In genomic region chr2:187627153-187627552, GRCh38 we compare ENCODE assay signal across 28 cellular contexts.
"Had no signal": no experiment of that assay in that cellular context is flagged by ENCODE, and none has a peak within 500 bp of the region (broad histone marks: within the 10 kb centered on the region; RNA-seq: fewer than 3 reads in every experiment).

No MANE protein-coding gene starts in this region.

- H3K4me1 ChIP-seq: colonic mucosa, esophagus muscularis mucosa, esophagus squamous epithelium, foreskin keratinocyte, gastrocnemius medialis, gastroesophageal sphincter, heart left ventricle, heart right ventricle had no signal

- H3K27me3 ChIP-seq: colonic mucosa, dorsolateral prefrontal cortex, esophagus muscularis mucosa, esophagus squamous epithelium, foreskin keratinocyte, gastrocnemius medialis, gastroesophageal sphincter, heart left ventricle, heart right ventricle, hepatocyte had no signal

- DNase-seq: colonic mucosa; cortex of kidney; dermis blood vessel endothelial cell; dorsolateral prefrontal cortex; effector CD4-positive, alpha-beta T cell; effector CD8-positive, alpha-beta T cell; effector memory CD4-positive, alpha-beta T cell; effector memory CD8-positive, alpha-beta T cell; endodermal cell; erythroblast; esophagus squamous epithelium; foreskin fibroblast; foreskin keratinocyte; foreskin melanocyte; gastrocnemius medialis; glutamatergic neuron; head of caudate nucleus; heart left ventricle; heart right ventricle had no signal

- H3K4me3 Mint-ChIP-seq: dendritic cell treated with granulocyte-macrophage colony-stimulating factor and Interleukin-4, amounts not matched to agents 40 ng/mL and 50 ng/mL, for 4 days; effector memory CD8-positive, alpha-beta T cell; endodermal cell had no signal

- H3K4me1 Mint-ChIP-seq: endodermal cell had no signal

- H2AFZ ChIP-seq: hepatocyte had no signal

- H3K9me3 ChIP-seq: colonic mucosa, gastrocnemius medialis had no signal

- H3K27ac Mint-ChIP-seq: dendritic cell treated with granulocyte-macrophage colony-stimulating factor and Interleukin-4, amounts not matched to agents 40 ng/mL and 50 ng/mL, for 4 days; effector memory CD8-positive, alpha-beta T cell; endodermal cell had no signal

- H3K36me3 ChIP-seq: colonic mucosa, esophagus muscularis mucosa, esophagus squamous epithelium, gastrocnemius medialis, gastroesophageal sphincter, heart left ventricle, heart right ventricle had no signal

- ATAC-seq: effector memory CD8-positive, alpha-beta T cell; esophagus mucosa; foreskin keratinocyte; gastrocnemius medialis; gastroesophageal sphincter; heart left ventricle; heart right ventricle had no signal

- H3K4me3 ChIP-seq: colonic mucosa, coronary artery, dorsolateral prefrontal cortex, esophagus muscularis mucosa, esophagus squamous epithelium, gastrocnemius medialis, gastroesophageal sphincter, heart left ventricle, heart right ventricle, hepatocyte had no signal

- H3K4me2 ChIP-seq: hepatocyte had no signal

- H3K79me2 ChIP-seq: hepatocyte had no signal

- H3K27ac ChIP-seq: colonic mucosa, coronary artery, dorsolateral prefrontal cortex, epithelial cell of prostate, esophagus muscularis mucosa, esophagus squamous epithelium, foreskin keratinocyte, gastrocnemius medialis, gastroesophageal sphincter, heart left ventricle, heart right ventricle, hepatocyte had no signal

- H3K27me3 Mint-ChIP-seq: dendritic cell treated with granulocyte-macrophage colony-stimulating factor and Interleukin-4, amounts not matched to agents 40 ng/mL and 50 ng/mL, for 4 days; effector memory CD8-positive, alpha-beta T cell had no signal

- FAIRE-seq: endometrium, frontal cortex had no signal
